1 cellular context compared by ENCODE assay signal in genomic region chr5:141825241-141825671, GRCh38.
TF ChIP-seq lines count a peak whose summit lies in the region.

No MANE protein-coding gene starts in this region.

TF ChIP-seq in H1, 55 proteins besides CTCF, POLR2A, EP300 and RAD21 (continued from another document):
- TF ChIP-seq CHD7 (IDR thresholded peaks at IDR 0.05; ENCODE audit: insufficient replicate concordance, low read length): no peak
- TF ChIP-seq SUZ12 (IDR thresholded peaks at IDR 0.05; ENCODE audit: low read length): no peak
- no peak for TF ChIP-seq TEAD4 (IDR thresholded peaks at IDR 0.05; ENCODE audit: low read depth, low read length)
